ENCODE assay signal across 29 cellular contexts in genomic region chr10:34470307-34470706, GRCh38.
"Had no signal": no experiment of that assay in that cellular context is flagged by ENCODE, and none has a peak within 500 bp of the region (broad histone marks: within the 10 kb centered on the region; RNA-seq: fewer than 3 reads in every experiment).

No MANE protein-coding gene starts in this region.

- ATAC-seq: heart right ventricle; left cardiac atrium; left lung; natural killer cell; right cardiac atrium; stimulated activated memory B cell treated with anti-CD40 and anti-IgM and Interleukin-4, amounts not matched to agents 10 μg/mL and 1 μg/mL and 100 μg/mL, for 72 hours; stimulated activated naive CD8-positive, alpha-beta T cell treated with anti-CD3 and anti-CD28 coated beads, Interleukin-15, amount 100 ng/mL, for 72 hours had no signal

- DNase-seq: heart right ventricle; hippocampal formation; kidney glomerular epithelial cell; left cardiac atrium; left lung; mesendoderm; naive B cell; natural killer cell; ovary; retina; right cardiac atrium; sigmoid colon; small intestine; spleen; stimulated activated CD4-positive, alpha-beta T cell treated with anti-CD3 and anti-CD28 coated beads, Interleukin-2, amount 100 ng/mL, for 48 hours; stimulated activated CD4-positive, alpha-beta T cell treated with anti-CD3 and anti-CD28 coated beads, Interleukin-4, amount 100 ng/mL, for 4 hours; stimulated activated CD8-positive, alpha-beta memory T cell treated with anti-CD3 and anti-CD28 coated beads, Interleukin-4, amount 100 ng/mL, for 48 hours; stimulated activated naive CD4-positive, alpha-beta T cell treated with Interleukin-2 at 50 U/mL for 16 hours; stimulated activated naive CD8-positive, alpha-beta T cell treated with anti-CD3 and anti-CD28 coated beads, Interleukin-15, amount 100 ng/mL, for 72 hours; testis; thyroid gland; transverse colon; upper lobe of left lung had no signal

- FAIRE-seq: keratinocyte, small intestine had no signal

- H3K36me3 Mint-ChIP-seq: naive B cell; natural killer cell; stimulated activated memory B cell treated with anti-CD40 and anti-IgM and Interleukin-4, amounts not matched to agents 10 μg/mL and 1 μg/mL and 100 μg/mL, for 72 hours had no signal

- H3K27me3 ChIP-seq: heart right ventricle, left lung, ovary, sigmoid colon, spleen, testis, thyroid gland, transverse colon, upper lobe of left lung, vagina had no signal

- H3K9me3 Mint-ChIP-seq: mesothelial cell of epicardium; natural killer cell; stimulated activated memory B cell treated with anti-CD40 and anti-IgM and Interleukin-4, amounts not matched to agents 10 μg/mL and 1 μg/mL and 100 μg/mL, for 72 hours; stimulated activated naive CD8-positive, alpha-beta T cell treated with anti-CD3 and anti-CD28 coated beads, Interleukin-15, amount 100 ng/mL, for 72 hours had no signal

- H3K4me1 ChIP-seq: spleen, thyroid gland had no signal

- H3K9me3 ChIP-seq: heart right ventricle, left lung, ovary, sigmoid colon, spleen, testis, thyroid gland, transverse colon, upper lobe of left lung, vagina had no signal

- H3K4me3 ChIP-seq: heart right ventricle, left lung, lung, ovary, sigmoid colon, spleen, testis, thyroid gland, transverse colon, upper lobe of left lung, vagina had no signal

- H3K27ac ChIP-seq: heart right ventricle, left lung, ovary, sigmoid colon, spleen, testis, thyroid gland, transverse colon, upper lobe of left lung, vagina had no signal

- H3K4me1 Mint-ChIP-seq: naive B cell; natural killer cell; stimulated activated memory B cell treated with anti-CD40 and anti-IgM and Interleukin-4, amounts not matched to agents 10 μg/mL and 1 μg/mL and 100 μg/mL, for 72 hours; stimulated activated naive CD8-positive, alpha-beta T cell treated with anti-CD3 and anti-CD28 coated beads, Interleukin-15, amount 100 ng/mL, for 72 hours had no signal

- H3K4me3 Mint-ChIP-seq: mesothelial cell of epicardium; naive B cell; natural killer cell; stimulated activated memory B cell treated with anti-CD40 and anti-IgM and Interleukin-4, amounts not matched to agents 10 μg/mL and 1 μg/mL and 100 μg/mL, for 72 hours; stimulated activated naive CD8-positive, alpha-beta T cell treated with anti-CD3 and anti-CD28 coated beads, Interleukin-15, amount 100 ng/mL, for 72 hours had no signal

- H3K36me3 ChIP-seq: left lung, ovary, spleen, thyroid gland, upper lobe of left lung had no signal

- H3K27me3 Mint-ChIP-seq: naive B cell; progenitor cell of endocrine pancreas; stimulated activated memory B cell treated with anti-CD40 and anti-IgM and Interleukin-4, amounts not matched to agents 10 μg/mL and 1 μg/mL and 100 μg/mL, for 72 hours; stimulated activated naive CD8-positive, alpha-beta T cell treated with anti-CD3 and anti-CD28 coated beads, Interleukin-15, amount 100 ng/mL, for 72 hours had no signal

- H3K27ac Mint-ChIP-seq: mesothelial cell of epicardium; natural killer cell; progenitor cell of endocrine pancreas; stimulated activated memory B cell treated with anti-CD40 and anti-IgM and Interleukin-4, amounts not matched to agents 10 μg/mL and 1 μg/mL and 100 μg/mL, for 72 hours; stimulated activated naive CD8-positive, alpha-beta T cell treated with anti-CD3 and anti-CD28 coated beads, Interleukin-15, amount 100 ng/mL, for 72 hours had no signal
